37 cellular contexts compared by ENCODE assay signal in the genomic region with DNA sequence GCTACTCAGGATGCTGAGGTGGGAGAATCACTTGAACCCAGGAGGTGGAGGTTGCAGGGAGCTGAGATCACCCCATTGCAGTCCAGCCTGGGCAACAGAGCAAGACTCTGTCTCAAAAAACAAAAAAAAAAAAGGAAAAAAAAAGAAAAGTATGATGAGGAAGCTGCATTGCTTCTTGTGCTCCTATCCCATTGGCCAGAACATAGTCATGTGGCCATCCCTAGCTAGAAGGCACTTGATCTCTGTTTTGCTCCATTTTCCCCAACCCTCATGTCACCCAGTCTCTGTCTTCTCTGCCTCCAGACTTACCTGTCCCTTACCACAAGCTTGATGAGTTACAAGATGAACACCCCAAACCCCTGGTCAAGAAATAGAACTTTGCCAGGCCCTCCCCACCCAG.
"Had no signal": no experiment of that assay in that cellular context is flagged by ENCODE, and none has a peak within 500 bp of the region (broad histone marks: within the 10 kb centered on the region; RNA-seq: fewer than 3 reads in every experiment).

No MANE protein-coding gene starts in this region.

- H3K27me3 ChIP-seq: ascending aorta, body of pancreas, brain microvascular endothelial cell, breast epithelium, cardiac muscle cell had no signal

- FAIRE-seq: TTC549 had no signal

- H3K36me3 ChIP-seq: ascending aorta, brain microvascular endothelial cell, breast epithelium, cardiac muscle cell had no signal

- H3K4me1 Mint-ChIP-seq: activated B cell treated with CpG ODN at 0.5 μM for 24 hours; activated CD4-positive, alpha-beta T cell treated with anti-CD3 and anti-CD28 coated beads, Interleukin-2, amount 10 ng/mL, durations not matched to agents 24 days and 14 days; activated naive CD4-positive, alpha-beta T cell treated with anti-CD3 and anti-CD28 coated beads, Interleukin-2, amount 10 ng/mL, durations not matched to agents 7 days and 5 days; activated naive CD4-positive, alpha-beta T cell treated with anti-CD3 and anti-CD28 coated beads, Interleukin-2, amount 50 U/mL, for 24 hours; activated naive CD8-positive, alpha-beta T cell treated with anti-CD3 and anti-CD28 coated beads, Interleukin-2, amount 10 ng/mL, durations not matched to agents 7 days and 5 days; activated naive CD8-positive, alpha-beta T cell treated with anti-CD3 and anti-CD28 coated beads, Interleukin-2, amount 50 U/mL, for 24 hours; central memory CD8-positive, alpha-beta T cell; T-cell had no signal

- H3K36me3 Mint-ChIP-seq: activated naive CD4-positive, alpha-beta T cell treated with anti-CD3 and anti-CD28 coated beads, Interleukin-2, amount 10 ng/mL, durations not matched to agents 7 days and 5 days; activated naive CD8-positive, alpha-beta T cell treated with anti-CD3 and anti-CD28 coated beads, Interleukin-2, amount 10 ng/mL, durations not matched to agents 7 days and 5 days had no signal

- H3K9me3 ChIP-seq: ascending aorta, body of pancreas, breast epithelium had no signal

- H3K27ac ChIP-seq: ascending aorta, body of pancreas, brain microvascular endothelial cell, breast epithelium, cardiac muscle cell, VCaP had no signal

- H3K4me3 ChIP-seq: ascending aorta, body of pancreas, breast epithelium, cardiac muscle cell had no signal

- H3K27ac Mint-ChIP-seq: activated B cell treated with CpG ODN at 0.5 μM for 24 hours; activated CD4-positive, alpha-beta memory T cell treated with anti-CD3 and anti-CD28 coated beads for 36 hours; activated CD4-positive, alpha-beta T cell treated with anti-CD3 and anti-CD28 coated beads, Interleukin-2, amount 10 ng/mL, durations not matched to agents 24 days and 14 days; activated CD8-positive, alpha-beta T cell treated with anti-CD3 and anti-CD28 coated beads for 36 hours; activated naive CD4-positive, alpha-beta T cell treated with anti-CD3 and anti-CD28 coated beads, Interleukin-2, amount 10 ng/mL, durations not matched to agents 7 days and 5 days; activated naive CD4-positive, alpha-beta T cell treated with anti-CD3 and anti-CD28 coated beads, Interleukin-2, amount 50 U/mL, for 24 hours; activated naive CD8-positive, alpha-beta T cell; activated naive CD8-positive, alpha-beta T cell treated with anti-CD3 and anti-CD28 coated beads, Interleukin-2, amount 10 ng/mL, durations not matched to agents 7 days and 5 days; activated naive CD8-positive, alpha-beta T cell treated with anti-CD3 and anti-CD28 coated beads, Interleukin-2, amount 50 U/mL, for 24 hours; activated T-cell treated with anti-CD3 and anti-CD28 coated beads, Interleukin-2, amount 50 U/mL, for 72 hours; activated T-helper 1 cell treated with anti-CD3 and anti-CD28 coated beads, Interleukin-12 subunit alpha, Interleukin-12 subunit beta, Interleukin-2, Interleukin-4 antibody, amounts not matched to agents 30 ng/mL and 10 ng/mL and 1 ng/mL, durations not matched to agents 14 hours and 24 hours and 36 hours; activated T-helper 2 cell treated with anti-CD3 and anti-CD28 coated beads, Interferon-gamma antibody, Interleukin-2, Interleukin-4, amounts not matched to agents 10 μg/mL and 5 μg/mL and 100 μg/mL, durations not matched to agents 14 hours and 24 hours and 36 hours; T-cell; T-helper 17 cell had no signal

- ATAC-seq: activated CD8-positive, alpha-beta T cell treated with anti-CD3 and anti-CD28 coated beads for 36 hours; activated naive CD8-positive, alpha-beta T cell treated with anti-CD3 and anti-CD28 coated beads, Interleukin-2, amount 50 U/mL, for 24 hours; activated T-cell treated with anti-CD3 and anti-CD28 coated beads, Interleukin-2, amount 50 U/mL, for 4 hours; activated T-cell treated with anti-CD3 and anti-CD28 coated beads, Interleukin-2, amount 50 U/mL, for 72 hours; body of pancreas; T-cell; T-helper 17 cell had no signal

- H3K4me1 ChIP-seq: ascending aorta, body of pancreas, breast epithelium had no signal

- DNase-seq: activated B cell treated with CpG ODN at 0.5 μM for 24 hours; activated CD4-positive, alpha-beta memory T cell treated with anti-CD3 and anti-CD28 coated beads for 36 hours; activated CD4-positive, alpha-beta T cell treated with anti-CD3 and anti-CD28 coated beads for 4 hours; activated CD4-positive, alpha-beta T cell treated with anti-CD3 and anti-CD28 coated beads, Interleukin-2, amount 10 ng/mL, durations not matched to agents 24 days and 14 days; activated CD4-positive, alpha-beta T cell treated with anti-CD3 and anti-CD28 coated beads, Interleukin-2, amount 50 U/mL, for 1 hour; activated CD4-positive, alpha-beta T cell treated with anti-CD3 and anti-CD28 coated beads, Interleukin-2, amount 50 U/mL, for 4 hours; activated CD4-positive, CD25-positive, alpha-beta regulatory T cell treated with anti-CD3 and anti-CD28 coated beads, Interleukin-2, amount 50 U/mL, for 72 hours; activated CD8-positive, alpha-beta memory T cell treated with anti-CD3 and anti-CD28 coated beads, Interleukin-2, amount 50 U/mL, for 4 hours; activated CD8-positive, alpha-beta T cell treated with anti-CD3 and anti-CD28 coated beads for 36 hours; activated effector memory CD4-positive, alpha-beta T cell treated with Interleukin-2 at 50 U/mL for 16 hours; activated gamma-delta T cell; activated naive CD4-positive, alpha-beta T cell treated with anti-CD3 and anti-CD28 coated beads, Interleukin-2, amount 10 ng/mL, durations not matched to agents 7 days and 5 days; activated naive CD4-positive, alpha-beta T cell treated with Interleukin-2 at 50 U/mL for 16 hours; activated naive CD8-positive, alpha-beta T cell treated with anti-CD3 and anti-CD28 coated beads, Interleukin-2, amount 10 ng/mL, durations not matched to agents 7 days and 5 days; activated naive CD8-positive, alpha-beta T cell treated with anti-CD3 and anti-CD28 coated beads, Interleukin-2, amount 50 U/mL, for 24 hours; activated T-cell treated with anti-CD3 and anti-CD28 coated beads for 4 hours; activated T-cell treated with anti-CD3 and anti-CD28 coated beads, Interleukin-2, amount 50 U/mL, for 1 hour; activated T-cell treated with anti-CD3 and anti-CD28 coated beads, Interleukin-2, amount 50 U/mL, for 4 hours; activated T-cell treated with anti-CD3 and anti-CD28 coated beads, Interleukin-2, amount 50 U/mL, for 72 hours; amygdala; anterior cingulate cortex; body of pancreas; brain microvascular endothelial cell; caudate nucleus; cerebellar nuclear complex; T-cell; T-helper 17 cell had no signal

- H3K27me3 Mint-ChIP-seq: activated B cell treated with CpG ODN at 0.5 μM for 24 hours; activated CD4-positive, alpha-beta memory T cell treated with anti-CD3 and anti-CD28 coated beads for 36 hours; activated CD4-positive, alpha-beta T cell treated with anti-CD3 and anti-CD28 coated beads, Interleukin-2, amount 10 ng/mL, durations not matched to agents 24 days and 14 days; activated naive CD8-positive, alpha-beta T cell treated with anti-CD3 and anti-CD28 coated beads, Interleukin-2, amount 50 U/mL, for 24 hours had no signal

- H3K4me3 Mint-ChIP-seq: activated B cell treated with CpG ODN at 0.5 μM for 24 hours; activated CD4-positive, alpha-beta memory T cell treated with anti-CD3 and anti-CD28 coated beads for 36 hours; activated CD4-positive, alpha-beta T cell treated with anti-CD3 and anti-CD28 coated beads, Interleukin-2, amount 10 ng/mL, durations not matched to agents 24 days and 14 days; activated CD8-positive, alpha-beta T cell treated with anti-CD3 and anti-CD28 coated beads for 36 hours; activated naive CD4-positive, alpha-beta T cell treated with anti-CD3 and anti-CD28 coated beads, Interleukin-2, amount 10 ng/mL, durations not matched to agents 7 days and 5 days; activated naive CD4-positive, alpha-beta T cell treated with anti-CD3 and anti-CD28 coated beads, Interleukin-2, amount 50 U/mL, for 24 hours; activated naive CD8-positive, alpha-beta T cell; activated naive CD8-positive, alpha-beta T cell treated with anti-CD3 and anti-CD28 coated beads, Interleukin-2, amount 10 ng/mL, durations not matched to agents 7 days and 5 days; activated naive CD8-positive, alpha-beta T cell treated with anti-CD3 and anti-CD28 coated beads, Interleukin-2, amount 50 U/mL, for 24 hours; activated T-cell treated with anti-CD3 and anti-CD28 coated beads, Interleukin-2, amount 50 U/mL, for 4 hours; activated T-cell treated with anti-CD3 and anti-CD28 coated beads, Interleukin-2, amount 50 U/mL, for 72 hours; activated T-helper 1 cell treated with anti-CD3 and anti-CD28 coated beads, Interleukin-12 subunit alpha, Interleukin-12 subunit beta, Interleukin-2, Interleukin-4 antibody, amounts not matched to agents 30 ng/mL and 10 ng/mL and 1 ng/mL, durations not matched to agents 14 hours and 24 hours and 36 hours; central memory CD8-positive, alpha-beta T cell; T-cell; T-helper 17 cell had no signal

- H3K9me3 Mint-ChIP-seq: activated B cell treated with CpG ODN at 0.5 μM for 24 hours; activated CD4-positive, alpha-beta memory T cell treated with anti-CD3 and anti-CD28 coated beads for 36 hours; activated CD4-positive, alpha-beta T cell treated with anti-CD3 and anti-CD28 coated beads, Interleukin-2, amount 10 ng/mL, durations not matched to agents 24 days and 14 days; activated CD8-positive, alpha-beta T cell treated with anti-CD3 and anti-CD28 coated beads for 36 hours; activated naive CD4-positive, alpha-beta T cell treated with anti-CD3 and anti-CD28 coated beads, Interleukin-2, amount 50 U/mL, for 24 hours; activated naive CD8-positive, alpha-beta T cell treated with anti-CD3 and anti-CD28 coated beads, Interleukin-2, amount 50 U/mL, for 24 hours; activated T-helper 2 cell treated with anti-CD3 and anti-CD28 coated beads, Interferon-gamma antibody, Interleukin-2, Interleukin-4, amounts not matched to agents 10 μg/mL and 5 μg/mL and 100 μg/mL, durations not matched to agents 14 hours and 24 hours and 36 hours; central memory CD8-positive, alpha-beta T cell had no signal
